In genomic region chr11:45339754-45340519, GRCh38 we compare ENCODE assay signal across 8 cellular contexts. TPM values are rescaled to one million over a fixed set of nuclear protein-coding genes. Genes with fewer than 3 reads are reported as not detected.
DNase-seq lines count a peak whose midpoint lies in the region; ATAC-seq and TF ChIP-seq lines count a peak whose summit lies in the region.

No MANE protein-coding gene starts in this region.

- peak overlapping the region in 1 of 2 donors; percentile 24 for H3K27ac Mint-ChIP-seq in T-cell

- POLR2A ChIA-PET in T-cell (lab: Charles Lee), result no interaction called here

- peaks cover 11 to 16% of the 10 kb centered on the region in 2 donors for H3K27me3 Mint-ChIP-seq in T-cell

- peak overlapping the region; percentile 40 for H3K27ac ChIP-seq in vagina

- H3K9me3 ChIP-seq in adipocyte (ENCODE audit: control insufficient read depth, low read length) (peaks cover 3% of the 10 kb centered on the region), vagina (no peaks in the 10 kb centered on the region)

- H3K36me3 Mint-ChIP-seq in T-cell, result no peaks in the 10 kb centered on the region

- peak overlapping the region; percentile 52 to 72 (median 72) for H3K4me3 Mint-ChIP-seq in T-cell

- TF ChIP-seq POLR2A in vagina (IDR thresholded peaks at IDR 0.05), result no peak

- in situ Hi-C loops in GM13977 (cut with MboI; ENCODE audit: low pct_unique_long_range_greater_than_20kb, low sequenced_read_pairs, unreplicated experiment), result no loop called here

- peaks cover 3% of the 10 kb centered on the region for H3K4me1 ChIP-seq in adipocyte (ENCODE audit: control insufficient read depth, insufficient read depth, low read length)
- peaks cover 22% of the 10 kb centered on the region for H3K4me1 ChIP-seq in vagina

- TF ChIP-seq CTCF in GM13977 (IDR thresholded peaks at IDR 0.05; ENCODE audit: extremely low read depth, insufficient read depth, missing control alignments) (peak; percentile 82), vagina (IDR thresholded peaks at IDR 0.05) (peak; percentile 89 to 90 (median 89))

- ATAC-seq in HG02840 (IDR thresholded peaks at IDR 0.05; ENCODE audit: low FRiP score, unreplicated experiment) (peak; percentile 95), T-cell (replicated peaks in 1 of 4) (peak; percentile 98 to 100 (median 99)), left cardiac atrium (peak; percentile 97)

- H3K4me1 Mint-ChIP-seq in T-cell, result peaks cover 8 to 13% (median 12%) of the 10 kb centered on the region in 3 donors

- intact Hi-C loops in left cardiac atrium (cut with DNase I) (loop anchor here in 1 of 2 donors (2.0 kb wide), 1 partner anchor 431 kb away; no protein-coding TSS in a partner anchor), vagina (cut with DNase I) (loop anchor here (10.0 kb wide), 1 partner anchor 395 kb away; no protein-coding TSS in a partner anchor)

- H3K9me3 Mint-ChIP-seq in T-cell, result no peaks in the 10 kb centered on the region

- H3K4me3 ChIP-seq in adipocyte (ENCODE audit: low read length) (peak overlapping the region; percentile 68), vagina (peak overlapping the region; percentile 21 to 30)

- peaks cover 62% of the 10 kb centered on the region for H3K27me3 ChIP-seq in adipocyte (replicated peaks; ENCODE audit: control insufficient read depth, insufficient read depth, low read length)
- H3K27me3 ChIP-seq in vagina, result no peaks in the 10 kb centered on the region

- CTCF ChIA-PET in T-cell (lab: Charles Lee), result interaction anchor here (0.6 to 1.4 kb wide), 3 partner anchors 11 to 728 kb away, joined by 3 to 5 read pairs (median 3); no protein-coding TSS in a partner anchor

- DNase-seq in GM13977 (ENCODE audit: low spot score), result peak; percentile 90
- peak; percentile 50 for DNase-seq in NCI-H128 (lab: John Stamatoyannopoulos, UW; ENCODE audit: unreplicated experiment)
- peak; percentile 79 to 94 (median 88) for DNase-seq in T-cell
- DNase-seq in adipocyte (ENCODE audit: low read depth), result peak; percentile 92
- DNase-seq in left cardiac atrium, result peak; percentile 95
- peak; percentile 35 for DNase-seq in pulmonary artery endothelial cell (ENCODE audit: low read depth, low spot score)
- peak; percentile 92 to 96 for DNase-seq in vagina (ENCODE audit: extremely low spot score in 2 of 2)

- H3K36me3 ChIP-seq in adipocyte (ENCODE audit: control insufficient read depth, insufficient read depth, low read length, severe bottlenecking) (no peaks in the 10 kb centered on the region), vagina (no peaks in the 10 kb centered on the region)

- no peak overlapping the region for H3K9ac ChIP-seq in adipocyte (ENCODE audit: low read length)

RNA-seq across cellular contexts. Expression of gene SYT13, which starts 53.8 kb away (rescaled TPM):
- total RNA-seq in T-cell (under 1 TPM in 3 of 5 donors, not detected in 2; 0.03 to 0.20 (median 0.18) TPM), left cardiac atrium (10 to 100 TPM in 1 of 2 donors, 1 to 10 TPM in 1; 9.0 to 12.1 TPM), pulmonary artery endothelial cell (not detected in 2 replicates), vagina (1.2 TPM)

Comparison
In these comparisons a context has a peak if more than half of its experiments do, and no peak if none do; other contexts are left out.
1. Peak in every context shown above with its lines: DNase-seq, ATAC-seq, H3K4me3 ChIP-seq and H3K27ac ChIP-seq.
2. DNase-seq: peak in every context shown above with its lines; median percentile 95 in left cardiac atrium; 94 in vagina; 92 in adipocyte; 90 in GM13977; 88 in T-cell; 50 in NCI-H128; 35 in pulmonary artery endothelial cell.